Comparison of ENCODE assay signal across 13 cellular contexts in the genomic region with DNA sequence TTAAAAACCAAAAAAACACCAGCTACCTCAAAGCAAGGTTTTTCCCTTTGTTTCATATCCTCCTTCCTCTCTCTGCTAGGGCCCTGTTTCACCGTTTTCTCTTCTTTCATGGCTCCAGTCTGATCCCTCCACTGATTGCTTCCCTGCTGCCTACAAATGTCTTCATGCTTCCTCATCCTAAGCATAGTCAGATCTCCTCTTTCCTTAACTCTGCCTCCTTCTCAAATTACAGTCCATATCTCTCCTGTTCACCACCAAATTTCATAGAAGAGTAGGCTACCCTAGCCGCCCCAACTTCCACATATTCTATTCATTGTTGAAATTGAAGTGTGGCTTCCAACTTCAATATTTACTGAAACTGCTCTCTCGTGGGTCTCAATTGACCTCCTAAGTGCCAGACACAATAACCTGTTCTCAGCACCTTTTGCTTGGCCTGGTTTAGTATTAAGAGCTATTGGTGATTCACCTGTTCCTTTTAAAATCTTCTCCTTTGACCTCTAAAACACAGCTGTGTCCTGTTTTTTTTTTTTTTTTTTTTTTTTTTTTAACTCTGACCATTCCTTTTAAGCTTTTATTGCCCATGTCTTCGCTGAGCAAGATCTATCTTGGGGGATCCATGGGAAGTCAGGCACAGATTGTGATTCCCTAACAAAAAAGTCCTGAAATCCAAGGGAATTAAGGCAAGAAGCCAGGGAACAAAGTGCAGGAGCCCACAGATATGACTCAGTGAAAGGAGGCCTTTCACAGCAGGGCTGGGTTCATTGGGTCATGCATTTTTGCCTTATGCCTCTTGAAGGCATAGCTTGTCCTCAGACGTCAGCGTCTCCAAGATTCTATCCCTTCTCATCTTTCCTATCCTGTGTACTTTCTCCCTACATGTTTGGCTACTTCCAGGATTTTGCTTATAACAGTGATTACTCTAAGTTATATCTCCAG.
DNase-seq lines count a peak whose midpoint lies in the region; ATAC-seq, FAIRE-seq and TF ChIP-seq lines count a peak whose summit lies in the region.
"Had no signal": no experiment of that assay in that cellular context is flagged by ENCODE, and none has a peak within 500 bp of the region (broad histone marks: within the 10 kb centered on the region; RNA-seq: fewer than 3 reads in every experiment).

No MANE protein-coding gene starts in this region.

- peaks cover 27% of the 10 kb centered on the region for H3K4me1 Mint-ChIP-seq in astrocyte (ENCODE audit: low read depth, unreplicated experiment)
- H3K4me1 Mint-ChIP-seq: central memory CD8-positive, alpha-beta T cell had no signal

- H3K4me3 ChIP-seq in right cardiac atrium (ENCODE audit: low read length) (no peak overlapping the region), astrocyte (ENCODE audit: insufficient read depth, low read depth, low read length) (no peak overlapping the region), esophagus muscularis mucosa (no peak overlapping the region)

- ATAC-seq in right cardiac atrium (peak; percentile 41 to 73), Right ventricle myocardium inferior (no peak), GM19324 (IDR thresholded peaks at IDR 0.05; ENCODE audit: low FRiP score, unreplicated experiment) (no peak)

- H2AFZ ChIP-seq in astrocyte (ENCODE audit: low read depth, low read length) = no peak overlapping the region

- FAIRE-seq in astrocyte (lab: Jason Lieb, UNC) = no peak

- no peaks in the 10 kb centered on the region for H3K27me3 Mint-ChIP-seq in astrocyte (ENCODE audit: low read depth, unreplicated experiment)

- no peaks in the 10 kb centered on the region for H3K79me2 ChIP-seq in astrocyte (ENCODE audit: insufficient read depth, low read length)

- no peak overlapping the region for H3K4me3 Mint-ChIP-seq in astrocyte (ENCODE audit: unreplicated experiment)
- H3K4me3 Mint-ChIP-seq: central memory CD8-positive, alpha-beta T cell; T-helper 1 cell treated with Interleukin-12 subunit alpha and Interleukin-12 subunit beta and Interleukin-4 antibody, amounts not matched to agents 30 μg/mL and 1 μg/mL, for 36 hours had no signal

- H3K4me1 ChIP-seq in right cardiac atrium (ENCODE audit: control insufficient read depth, insufficient read depth, low read length) = peaks cover 2% of the 10 kb centered on the region
- H3K4me1 ChIP-seq in astrocyte (ENCODE audit: insufficient read depth, low read length) = peaks cover 6% of the 10 kb centered on the region
- peaks cover 0 to 7% (median 0%) of the 10 kb centered on the region in 4 donors for H3K4me1 ChIP-seq in esophagus muscularis mucosa
- H3K4me1 ChIP-seq: BE2C had no signal

- no peak for TF ChIP-seq POLR2A in esophagus muscularis mucosa (IDR thresholded peaks at IDR 0.05; ENCODE audit: low read depth)

- no peaks in the 10 kb centered on the region for H4K20me1 ChIP-seq in astrocyte (ENCODE audit: insufficient read depth, low read length)

- intact Hi-C loops in right cardiac atrium (cut with DNase I) (no loop called here), Right ventricle myocardium inferior (cut with DNase I) (no loop called here), esophagus muscularis mucosa (cut with DNase I) (no loop called here)

- peaks cover 2% of the 10 kb centered on the region for H3K9me3 Mint-ChIP-seq in astrocyte (ENCODE audit: unreplicated experiment)
- H3K9me3 Mint-ChIP-seq: central memory CD8-positive, alpha-beta T cell had no signal

- H3K27ac ChIP-seq in right cardiac atrium (ENCODE audit: low read length) = no peak overlapping the region
- peak overlapping the region; percentile 19 for H3K27ac ChIP-seq in astrocyte (ENCODE audit: low read depth, low read length)
- no peak overlapping the region for H3K27ac ChIP-seq in esophagus muscularis mucosa (replicated peaks in 1 of 4)

- DNase-seq in right cardiac atrium = no peak
- no peak for DNase-seq in Right ventricle myocardium inferior (ENCODE audit: missing footprints)
- DNase-seq in astrocyte (ENCODE audit: low read depth) = peak; percentile 80
- peak; percentile 84 for DNase-seq in iris pigment epithelial cell (ENCODE audit: low read depth)
- DNase-seq in AML-193 (lab: John Stamatoyannopoulos, UW) = no peak
- no peak for DNase-seq in activated CD4-positive, CD25-positive, alpha-beta regulatory T cell treated with anti-CD3 and anti-CD28 coated beads, Interleukin-2, amount 50 U/mL, for 72 hours
- DNase-seq in esophagus muscularis mucosa (ENCODE audit: extremely low spot score) = no peak
- DNase-seq: BE2C, MM.1S, NCI-H82 had no signal

- H3K9me3 ChIP-seq in right cardiac atrium (ENCODE audit: control insufficient read depth, low read length) = no peaks in the 10 kb centered on the region
- H3K9me3 ChIP-seq in astrocyte (ENCODE audit: insufficient read depth, low read depth, low read length) = no peaks in the 10 kb centered on the region
- no peaks in the 10 kb centered on the region for H3K9me3 ChIP-seq in esophagus muscularis mucosa
- H3K9me3 ChIP-seq: BE2C had no signal

- H3K36me3 ChIP-seq in astrocyte (ENCODE audit: insufficient read depth, low read length) = no peaks in the 10 kb centered on the region
- H3K36me3 ChIP-seq in esophagus muscularis mucosa = no peaks in the 10 kb centered on the region
- H3K36me3 ChIP-seq: BE2C had no signal

- no peak overlapping the region for H3K9ac ChIP-seq in astrocyte (ENCODE audit: low read length)

- peak overlapping the region; percentile 31 for H3K4me2 ChIP-seq in astrocyte (ENCODE audit: low read length)

- H3K27me3 ChIP-seq in right cardiac atrium (ENCODE audit: control insufficient read depth, insufficient read depth) = no peaks in the 10 kb centered on the region
- no peaks in the 10 kb centered on the region for H3K27me3 ChIP-seq in astrocyte (ENCODE audit: insufficient read depth, low read length)
- H3K27me3 ChIP-seq in esophagus muscularis mucosa = no peaks in the 10 kb centered on the region
- H3K27me3 ChIP-seq: BE2C had no signal

- peaks cover 7% of the 10 kb centered on the region for H3K36me3 Mint-ChIP-seq in astrocyte (ENCODE audit: low read depth, unreplicated experiment)

- 83% methylated on average over 6 of the region's 6 CpGs for WGBS in right cardiac atrium
- WGBS in esophagus muscularis mucosa = 80% methylated on average over 6 of the region's 6 CpGs

- H3K27ac Mint-ChIP-seq in astrocyte (ENCODE audit: unreplicated experiment) = peak overlapping the region; percentile 38
- H3K27ac Mint-ChIP-seq: T-helper 1 cell treated with Interleukin-12 subunit alpha and Interleukin-12 subunit beta and Interleukin-4 antibody, amounts not matched to agents 30 μg/mL and 1 μg/mL, for 36 hours had no signal

- TF ChIP-seq CTCF in astrocyte (IDR thresholded peaks at IDR 0.05; ENCODE audit: insufficient read depth, low read depth, low read length) (no peak), esophagus muscularis mucosa (IDR thresholded peaks at IDR 0.05) (no peak)

- no peak for TF ChIP-seq EP300 in esophagus muscularis mucosa (IDR thresholded peaks at IDR 0.05)

Comparison
In these comparisons a context has a peak if more than half of its experiments do, and no peak if none do; other contexts are left out.
1. ATAC-seq: peak in right cardiac atrium (2 of 2); none in Right ventricle myocardium inferior (single experiment) and GM19324 (single experiment).
2. DNase-seq: peak in astrocyte (single experiment) and iris pigment epithelial cell (single experiment); none in right cardiac atrium (0 of 3), Right ventricle myocardium inferior (single experiment), AML-193 (0 of 2), activated CD4-positive, CD25-positive, alpha-beta regulatory T cell treated with anti-CD3 and anti-CD28 coated beads, Interleukin-2, amount 50 U/mL, for 72 hours (single experiment) and esophagus muscularis mucosa (single experiment).